In the genomic region with DNA sequence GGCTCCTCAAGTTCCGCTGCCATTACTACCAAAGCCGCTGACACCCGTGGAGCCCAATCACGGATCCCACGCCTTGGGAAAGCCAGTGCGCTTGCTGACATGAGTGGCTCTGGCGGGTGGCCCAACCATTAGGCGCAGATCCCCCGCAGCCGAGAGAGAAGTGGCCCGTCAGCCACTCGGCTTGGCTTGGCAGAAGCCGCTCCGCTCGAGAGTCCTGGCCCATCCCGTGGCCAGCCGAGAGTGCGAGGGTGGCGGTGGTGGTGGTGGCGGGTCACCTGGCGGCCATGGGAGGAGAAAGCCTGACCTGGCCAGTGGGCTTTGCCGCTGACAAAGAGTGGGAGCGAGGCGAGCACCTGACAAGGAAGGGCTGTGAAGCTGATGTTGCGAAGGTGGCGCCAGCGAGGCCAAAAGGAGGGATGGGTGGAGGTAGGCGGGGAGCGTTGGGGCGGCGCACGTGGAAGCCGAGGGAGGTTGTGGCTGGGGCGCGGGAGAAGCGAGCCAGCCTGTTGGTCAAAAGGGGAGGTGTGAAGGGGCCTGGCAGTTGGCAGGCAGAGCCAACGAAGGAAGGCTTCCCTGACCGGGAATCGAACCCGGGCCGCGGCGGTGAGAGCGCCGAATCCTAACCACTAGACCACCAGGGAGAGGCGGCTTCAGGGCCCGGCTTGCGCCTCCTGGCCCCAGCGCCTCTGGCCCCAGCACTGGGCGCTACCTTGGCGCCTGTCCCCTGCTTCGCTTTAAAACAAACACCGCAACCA, we compare ENCODE assay signal across 9 cellular contexts. TPM values are rescaled to one million over a fixed set of nuclear protein-coding genes. Genes with fewer than 3 reads are reported as not detected.
DNase-seq lines count a peak whose midpoint lies in the region; ATAC-seq, FAIRE-seq and TF ChIP-seq lines count a peak whose summit lies in the region.
"Not testable (repeated sequence)": the region's sequence is repeated elsewhere in the genome, so short reads cannot be mapped to it uniquely, and the experiment has no call there.
"Had no signal": no experiment of that assay in that cellular context is flagged by ENCODE, and none has a peak within 500 bp of the region (broad histone marks: within the 10 kb centered on the region; RNA-seq: fewer than 3 reads in every experiment).

No MANE protein-coding gene starts in this region.

- H3K4me3 Mint-ChIP-seq in activated CD8-positive, alpha-beta T cell treated with anti-CD3 and anti-CD28 coated beads for 36 hours: not testable (repeated sequence)

- not testable (repeated sequence) for DNase-seq in H54 (ENCODE audit: insufficient read length, low spot score); activated CD8-positive, alpha-beta T cell treated with anti-CD3 and anti-CD28 coated beads for 36 hours; heart left ventricle; psoas muscle

- not testable (repeated sequence) for H3K4me1 ChIP-seq in heart left ventricle, psoas muscle

- peaks cover 0 to 16% (median 3%) of the 10 kb centered on the region in 9 donors for H3K27me3 ChIP-seq in heart left ventricle
- not testable (repeated sequence) for H3K27me3 ChIP-seq in psoas muscle (ENCODE audit: insufficient read depth in 3 of 3, low read length in 2 of 3)

- FAIRE-seq in H54 (lab: Jason Lieb, UNC): peak; percentile 89

- not testable (repeated sequence) for H3K27ac ChIP-seq in heart left ventricle, psoas muscle

- peak; percentile 40 for ATAC-seq in GM18858 (IDR thresholded peaks at IDR 0.05; ENCODE audit: unreplicated experiment)
- ATAC-seq in GM19468 (IDR thresholded peaks at IDR 0.05; ENCODE audit: extremely low read depth, unreplicated experiment): peak; percentile 51
- peak; percentile 48 for ATAC-seq in HG02981 (IDR thresholded peaks at IDR 0.05; ENCODE audit: unreplicated experiment)
- peak; percentile 48 for ATAC-seq in HG03442 (IDR thresholded peaks at IDR 0.05; ENCODE audit: unreplicated experiment)
- ATAC-seq in activated CD8-positive, alpha-beta T cell treated with anti-CD3 and anti-CD28 coated beads for 36 hours: peak; percentile 60
- ATAC-seq in heart left ventricle: peak; percentile 17 to 71 (median 59)
- ATAC-seq in psoas muscle: peak; percentile 47 to 76 (median 54)

- not testable (repeated sequence) for H3K9me3 ChIP-seq in heart left ventricle, psoas muscle

- POLR2A ChIA-PET in activated CD8-positive, alpha-beta T cell treated with anti-CD3 and anti-CD28 coated beads for 36 hours (lab: Charles Lee): not testable (repeated sequence)

- not testable (repeated sequence) for H3K36me3 Mint-ChIP-seq in activated CD8-positive, alpha-beta T cell treated with anti-CD3 and anti-CD28 coated beads for 36 hours (ENCODE audit: low read depth)

- no CpG with 5 or more reads among the region's 53 CpGs for WGBS in heart left ventricle, 4 donors
- WGBS in psoas muscle, 3 donors: no CpG with 5 or more reads among the region's 53 CpGs

- not testable (repeated sequence) for H3K36me3 ChIP-seq in heart left ventricle; psoas muscle (ENCODE audit: insufficient read depth in 1 of 2, low read depth in 1 of 2)

- H3K4me1 Mint-ChIP-seq in activated CD8-positive, alpha-beta T cell treated with anti-CD3 and anti-CD28 coated beads for 36 hours (ENCODE audit: low read depth): not testable (repeated sequence)

- intact Hi-C loops in activated CD8-positive, alpha-beta T cell treated with anti-CD3 and anti-CD28 coated beads for 36 hours (cut with micrococcal nuclease); heart left ventricle (cut with DNase I); psoas muscle (cut with DNase I): not testable (repeated sequence)

- H3K27me3 Mint-ChIP-seq in activated CD8-positive, alpha-beta T cell treated with anti-CD3 and anti-CD28 coated beads for 36 hours: not testable (repeated sequence)

- not testable (repeated sequence) for TF ChIP-seq POLR2A in H54 (IDR thresholded peaks at IDR 0.05; ENCODE audit: low read depth, low read length); heart left ventricle (IDR thresholded peaks at IDR 0.05)

- CTCF ChIA-PET in activated CD8-positive, alpha-beta T cell treated with anti-CD3 and anti-CD28 coated beads for 36 hours (lab: Charles Lee): not testable (repeated sequence)

- H3K4me3 ChIP-seq in heart left ventricle, psoas muscle: not testable (repeated sequence)

- H3K9me3 Mint-ChIP-seq in activated CD8-positive, alpha-beta T cell treated with anti-CD3 and anti-CD28 coated beads for 36 hours: not testable (repeated sequence)

- not testable (repeated sequence) for H3K27ac Mint-ChIP-seq in activated CD8-positive, alpha-beta T cell treated with anti-CD3 and anti-CD28 coated beads for 36 hours

- TF ChIP-seq CTCF in activated CD8-positive, alpha-beta T cell treated with anti-CD3 and anti-CD28 coated beads for 36 hours (IDR thresholded peaks at IDR 0.05); heart left ventricle (IDR thresholded peaks at IDR 0.05); psoas muscle (IDR thresholded peaks at IDR 0.05): not testable (repeated sequence)

RNA-seq across cellular contexts. Expression of gene FCGR2A, which starts 43.6 kb away (rescaled TPM):
- not detected for total RNA-seq in activated CD8-positive, alpha-beta T cell treated with anti-CD3 and anti-CD28 coated beads for 36 hours
- total RNA-seq in heart left ventricle: 100 to 1,000 TPM in 1 of 9 donors, 10 to 100 TPM in 7, 1 to 10 TPM in 1; 9.7 to 131 (median 11.7) TPM
- 10 to 100 TPM in 1 of 2 donors, 1 to 10 TPM in 1; 5.2 to 11.4 TPM for polyA plus RNA-seq in heart left ventricle
- total RNA-seq in psoas muscle: 10 to 100 TPM in 1 of 4 donors, 1 to 10 TPM in 3; 6.6 to 11.6 (median 7.3) TPM
- polyA plus RNA-seq in psoas muscle: 1 to 10 TPM; 1.1 to 2.5 (median 1.2) TPM
- total RNA-seq: H7 had no signal

Comparison
In these comparisons a context has a peak if more than half of its experiments do, and no peak if none do; other contexts are left out.
1. RNA of gene FCGR2A, which starts 43.6 kb away (total RNA-seq): 9.7 to 131 TPM in heart left ventricle and 6.6 to 11.6 TPM in psoas muscle; not detected in activated CD8-positive, alpha-beta T cell treated with anti-CD3 and anti-CD28 coated beads for 36 hours; every median in the first group is over 4 times any median in the second.
2. Peak in every context shown above with its lines, with median percentiles within 50 percentile points of each other: ATAC-seq.